ENCODE assay signal across 17 cellular contexts in genomic region chr7:75889223-75889825, GRCh38. TPM values are rescaled to one million over a fixed set of nuclear protein-coding genes. Genes with fewer than 3 reads are reported as not detected.
DNase-seq lines count a peak whose midpoint lies in the region; ATAC-seq and TF ChIP-seq lines count a peak whose summit lies in the region.
"Had no signal": no experiment of that assay in that cellular context is flagged by ENCODE, and none has a peak within 500 bp of the region (broad histone marks: within the 10 kb centered on the region; RNA-seq: fewer than 3 reads in every experiment).

No MANE protein-coding gene starts in this region.

- H3K9me2 ChIP-seq in PC-3 (replicated peaks; ENCODE audit: low read length): no peaks in the 10 kb centered on the region

- H3K27me3 Mint-ChIP-seq in stimulated activated naive B cell treated with anti-CD40 and anti-IgM and Interleukin-4, amounts not matched to agents 10 μg/mL and 1 μg/mL and 100 μg/mL, for 72 hours: no peaks in the 10 kb centered on the region
- H3K27me3 Mint-ChIP-seq: CD4-positive, CD25-positive, alpha-beta regulatory T cell; central memory CD8-positive, alpha-beta T cell; naive thymus-derived CD8-positive, alpha-beta T cell had no signal

- H3K27me3 ChIP-seq in PC-3 (ENCODE audit: low read length) (no peaks in the 10 kb centered on the region), dorsolateral prefrontal cortex (no peaks in the 10 kb centered on the region)

- CTCF ChIA-PET in PC-3 (lab: Charles Lee): no interaction called here

- peaks cover 8 to 17% of the 10 kb centered on the region in 2 donors for H3K4me1 Mint-ChIP-seq in stimulated activated naive B cell treated with anti-CD40 and anti-IgM and Interleukin-4, amounts not matched to agents 10 μg/mL and 1 μg/mL and 100 μg/mL, for 72 hours
- H3K4me1 Mint-ChIP-seq: central memory CD8-positive, alpha-beta T cell had no signal

- no peaks in the 10 kb centered on the region for H3F3A ChIP-seq in PC-3 (ENCODE audit: low read length, unreplicated experiment)

- H3K4me3 ChIP-seq in PC-3 (ENCODE audit: low read length) (no peak overlapping the region), dorsolateral prefrontal cortex (peak overlapping the region in 2 of 59 donors; percentile 5 to 6)
- H3K4me3 ChIP-seq: A549, lung, thoracic aorta had no signal

- H3K4me1 ChIP-seq in PC-3 (ENCODE audit: insufficient read depth, low read length): no peaks in the 10 kb centered on the region
- H3K4me1 ChIP-seq: A549 had no signal

- no peak overlapping the region for H2AFZ ChIP-seq in PC-3 (ENCODE audit: low read length)

- H3K36me3 ChIP-seq in PC-3 (ENCODE audit: low read depth, low read length): peaks cover 4% of the 10 kb centered on the region

- TF ChIP-seq CTCF in PC-3 (conservative IDR thresholded peaks at IDR 0.05; ENCODE audit: low read depth, low read length) (no peak), dorsolateral prefrontal cortex (IDR thresholded peaks at IDR 0.05 in 54 of 56, conservative IDR thresholded peaks at IDR 0.05 in 2 of 56; ENCODE audit: low read depth in 1 of 56, partially characterized antibody in 56 of 56) (no peak)

- H3K4me2 ChIP-seq in PC-3 (ENCODE audit: low read length): no peak overlapping the region
- H3K4me2 ChIP-seq: A549 had no signal

- intact Hi-C loops in PC-3 (cut with micrococcal nuclease) (no loop called here), dorsolateral prefrontal cortex (cut with DNase I) (loop anchor here in 1 of 2 donors (2.0 to 10.0 kb wide), 2 partner anchors 25 to 275 kb away; partner anchors contain the start of gene POR)

- peak overlapping the region; percentile 43 for H3K27ac Mint-ChIP-seq in stimulated activated naive B cell treated with anti-CD40 and anti-IgM and Interleukin-4, amounts not matched to agents 10 μg/mL and 1 μg/mL and 100 μg/mL, for 72 hours

- H3K36me3 Mint-ChIP-seq in stimulated activated naive B cell treated with anti-CD40 and anti-IgM and Interleukin-4, amounts not matched to agents 10 μg/mL and 1 μg/mL and 100 μg/mL, for 72 hours: peaks cover 24 to 31% of the 10 kb centered on the region in 2 donors

- no peak overlapping the region for H3K4me3 Mint-ChIP-seq in stimulated activated naive B cell treated with anti-CD40 and anti-IgM and Interleukin-4, amounts not matched to agents 10 μg/mL and 1 μg/mL and 100 μg/mL, for 72 hours
- H3K4me3 Mint-ChIP-seq: central memory CD8-positive, alpha-beta T cell; T-helper 2 cell treated with Interferon-gamma antibody and Interleukin-4, amounts not matched to agents 5 μg/mL and 100 μg/mL, for 36 hours had no signal

- peak; percentile 32 for DNase-seq in NCI-H2171 treated with DMSO at 0.1 percent for 48 hours (lab: John Stamatoyannopoulos, UW)
- DNase-seq in NCI-H2171 (lab: John Stamatoyannopoulos, UW): no peak
- DNase-seq in PC-3: no peak
- no peak for DNase-seq in dorsolateral prefrontal cortex
- DNase-seq in stimulated activated naive B cell treated with anti-CD40 and anti-IgM and Interleukin-4, amounts not matched to agents 10 μg/mL and 1 μg/mL and 100 μg/mL, for 72 hours: no peak
- DNase-seq in GOT3 (lab: John Stamatoyannopoulos, UW): no peak
- DNase-seq in stimulated activated CD4-positive, alpha-beta T cell treated with anti-CD3 and anti-CD28 coated beads, Interleukin-12 subunit alpha, Interleukin-12 subunit beta, amount 100 ng/mL, for 4 hours: no peak
- DNase-seq: CD4-positive, CD25-positive, alpha-beta regulatory T cell; MV-4-11; naive thymus-derived CD8-positive, alpha-beta T cell; NK-92 treated with Interleukin-12 subunit alpha and Interleukin-12 subunit beta, amount 100 ng/mL, for 24 hours had no signal

- no TSS peak for BruUV-seq in PC-3 (replicated peaks; lab: Mats Ljungman, UMichigan)

- no peaks in the 10 kb centered on the region for H3K79me2 ChIP-seq in PC-3 (ENCODE audit: low read length)

- H3K27ac ChIP-seq in PC-3 (ENCODE audit: low read length) (no peak overlapping the region), dorsolateral prefrontal cortex (peak overlapping the region in 39 of 59 donors; percentile 6 to 87 (median 66))
- H3K27ac ChIP-seq: A549, thoracic aorta had no signal

- ATAC-seq in PC-3 (peak; percentile 14; the same call in 1 of the 2 replicates), HG03139 (IDR thresholded peaks at IDR 0.05; ENCODE audit: unreplicated experiment) (no peak)
- no peak for ATAC-seq in stimulated activated naive B cell treated with anti-CD40 and anti-IgM and Interleukin-4, amounts not matched to agents 10 μg/mL and 1 μg/mL and 100 μg/mL, for 72 hours (replicated peaks)
- ATAC-seq: A549 had no signal

- no peak overlapping the region for H3K9ac ChIP-seq in PC-3 (ENCODE audit: low read length)

- POLR2A ChIA-PET in PC-3 (lab: Charles Lee; ENCODE audit: unreplicated experiment): no interaction called here

- H3K9me3 Mint-ChIP-seq in stimulated activated naive B cell treated with anti-CD40 and anti-IgM and Interleukin-4, amounts not matched to agents 10 μg/mL and 1 μg/mL and 100 μg/mL, for 72 hours: no peaks in the 10 kb centered on the region
- H3K9me3 Mint-ChIP-seq: CD4-positive, CD25-positive, alpha-beta regulatory T cell; central memory CD8-positive, alpha-beta T cell; naive thymus-derived CD8-positive, alpha-beta T cell; T-helper 2 cell treated with Interferon-gamma antibody and Interleukin-4, amounts not matched to agents 5 μg/mL and 100 μg/mL, for 36 hours had no signal

- H3K9me3 ChIP-seq in PC-3 (ENCODE audit: low read length): no peaks in the 10 kb centered on the region
- H3K9me3 ChIP-seq: A549, thoracic aorta had no signal

- H4K20me1 ChIP-seq in PC-3 (ENCODE audit: low read length): no peaks in the 10 kb centered on the region

RNA-seq across cellular contexts. Expression of gene RHBDD2, which starts 10.5 kb away (rescaled TPM):
- total RNA-seq in PC-3 (2014; rRNA removed) (42.7 and 59.1 TPM in 2 replicates), dorsolateral prefrontal cortex (100 to 1,000 TPM; 127 to 309 (median 221) TPM)

RNA-seq across cellular contexts. Expression of gene POR, which starts 25.6 kb away (rescaled TPM):
- total RNA-seq in PC-3 (2014; rRNA removed) (112 and 119 TPM in 2 replicates), dorsolateral prefrontal cortex (100 to 1,000 TPM in 9 of 120 experiments, 10 to 100 TPM in 111; 52.3 to 111 (median 78.1) TPM)
